Comparison of ENCODE assay signal across 1 cellular context in genomic region chr6:137707590-137708360, GRCh38.
TF ChIP-seq lines count a peak whose summit lies in the region.

No MANE protein-coding gene starts in this region.

TF ChIP-seq in HepG2, 621 proteins besides CTCF, POLR2A, EP300 and RAD21 (continued from another document and continues in another):
- TF ChIP-seq PRDM10 (CRISPR knock-in tag; IDR thresholded peaks at IDR 0.05; ENCODE audit: low read depth) (0 out of 2 replicates have a peak, but pooled peaks have one; percentile 11), KDM4B (CRISPR knock-in tag; IDR thresholded peaks at IDR 0.05) (peak; percentile 10; the same call in 1 of the 2 replicates), ZNF460 (CRISPR knock-in tag; IDR thresholded peaks at IDR 0.05; ENCODE audit: borderline replicate concordance) (no peak), ZNF230 (CRISPR knock-in tag; IDR thresholded peaks at IDR 0.05) (peak; percentile 79; the same call in 1 of the 2 replicates), TRAFD1 (CRISPR knock-in tag; IDR thresholded peaks at IDR 0.05; ENCODE audit: borderline replicate concordance) (peak; percentile 55; the same call in 1 of the 2 replicates), ZNF629 (CRISPR knock-in tag; conservative IDR thresholded peaks at IDR 0.05) (peak; percentile 40; the same call in 1 of the 2 replicates), MATR3 (CRISPR knock-in tag; IDR thresholded peaks at IDR 0.05) (no peak), YEATS4 (CRISPR knock-in tag; IDR thresholded peaks at IDR 0.05; ENCODE audit: borderline replicate concordance) (peak; percentile 42; the same call in 1 of the 2 replicates), ZNF775 (CRISPR knock-in tag; IDR thresholded peaks at IDR 0.05; ENCODE audit: borderline replicate concordance) (no peak), RFX3 (CRISPR knock-in tag; IDR thresholded peaks at IDR 0.05) (no peak), ZNF333 (CRISPR knock-in tag; IDR thresholded peaks at IDR 0.05; ENCODE audit: borderline replicate concordance) (no peak), ZSCAN5A (CRISPR knock-in tag; IDR thresholded peaks at IDR 0.05; ENCODE audit: borderline replicate concordance) (peak; percentile 58; the same call in 1 of the 2 replicates), ZNF451 (CRISPR knock-in tag; IDR thresholded peaks at IDR 0.05) (no peak), ZNF841 (CRISPR knock-in tag; IDR thresholded peaks at IDR 0.05; ENCODE audit: borderline replicate concordance) (no peak), AHDC1 (CRISPR knock-in tag; IDR thresholded peaks at IDR 0.05; ENCODE audit: borderline replicate concordance) (peak; percentile 75), GATAD2A (CRISPR knock-in tag; IDR thresholded peaks at IDR 0.05) (peak; percentile 89), CBX2 (IDR thresholded peaks at IDR 0.05; ENCODE audit: low read depth, low read length) (no peak), CBX2 (CRISPR knock-in tag; IDR thresholded peaks at IDR 0.05; ENCODE audit: low read depth) (no peak), KLF16 (CRISPR knock-in tag; IDR thresholded peaks at IDR 0.05) (no peak; a peak in 2 of 4 replicates), YY1 (IDR thresholded peaks at IDR 0.05; ENCODE audit: insufficient read depth, insufficient replicate concordance, low read depth, low read length) (no peak), ONECUT2 (CRISPR knock-in tag; IDR thresholded peaks at IDR 0.05) (no peak), TP53 (CRISPR knock-in tag; conservative IDR thresholded peaks at IDR 0.05) (no peak), EHMT2 (IDR thresholded peaks at IDR 0.05; ENCODE audit: borderline replicate concordance, low read depth, low read length) (peak; percentile 85; the same call in 1 of the 2 replicates), RFXAP (CRISPR knock-in tag; IDR thresholded peaks at IDR 0.05; ENCODE audit: borderline replicate concordance) (peak; percentile 67; the same call in 1 of the 2 replicates), THYN1 (CRISPR knock-in tag; IDR thresholded peaks at IDR 0.05; ENCODE audit: borderline replicate concordance, low read depth) (no peak), CHD2 (IDR thresholded peaks at IDR 0.05; ENCODE audit: low read depth, low read length) (no peak), ZNF75D (CRISPR knock-in tag; IDR thresholded peaks at IDR 0.05; ENCODE audit: borderline replicate concordance) (no peak), BRCA1 (CRISPR knock-in tag; IDR thresholded peaks at IDR 0.05) (peak; percentile 26; the same call in 1 of the 2 replicates), MXD1 (CRISPR knock-in tag; IDR thresholded peaks at IDR 0.05) (no peak), NAIF1 (CRISPR knock-in tag; IDR thresholded peaks at IDR 0.05; ENCODE audit: borderline replicate concordance) (no peak), REPIN1 (CRISPR knock-in tag; IDR thresholded peaks at IDR 0.05; ENCODE audit: borderline replicate concordance, low read depth) (peak; percentile 91), ZNF350 (CRISPR knock-in tag; IDR thresholded peaks at IDR 0.05; ENCODE audit: borderline replicate concordance, low read depth) (no peak), TRIM22 (IDR thresholded peaks at IDR 0.05) (no peak), ZNF777 (CRISPR knock-in tag; IDR thresholded peaks at IDR 0.05) (no peak; the same call in 1 of the 2 replicates), ZSCAN20 (CRISPR knock-in tag; IDR thresholded peaks at IDR 0.05; ENCODE audit: borderline replicate concordance) (0 out of 2 replicates have a peak, but pooled peaks have one; percentile 23), SPEN (CRISPR knock-in tag; IDR thresholded peaks at IDR 0.05; ENCODE audit: low read depth) (peak; percentile 53; the same call in 1 of the 2 replicates), ZNF33A (CRISPR knock-in tag; IDR thresholded peaks at IDR 0.05; ENCODE audit: borderline replicate concordance) (no peak), ZNF251 (CRISPR knock-in tag; IDR thresholded peaks at IDR 0.05) (no peak), ESRRA (CRISPR knock-in tag; IDR thresholded peaks at IDR 0.05; ENCODE audit: low read depth) (no peak), TBX2 (CRISPR knock-in tag; IDR thresholded peaks at IDR 0.05; ENCODE audit: borderline replicate concordance) (peak; percentile 91), ZHX2 (IDR thresholded peaks at IDR 0.05; ENCODE audit: low read depth) (no peak), ZHX2 (CRISPR knock-in tag; IDR thresholded peaks at IDR 0.05; ENCODE audit: borderline replicate concordance) (peak; percentile 56; the same call in 1 of the 2 replicates)
